ENCODE assay signal across 24 cellular contexts in the genomic region with DNA sequence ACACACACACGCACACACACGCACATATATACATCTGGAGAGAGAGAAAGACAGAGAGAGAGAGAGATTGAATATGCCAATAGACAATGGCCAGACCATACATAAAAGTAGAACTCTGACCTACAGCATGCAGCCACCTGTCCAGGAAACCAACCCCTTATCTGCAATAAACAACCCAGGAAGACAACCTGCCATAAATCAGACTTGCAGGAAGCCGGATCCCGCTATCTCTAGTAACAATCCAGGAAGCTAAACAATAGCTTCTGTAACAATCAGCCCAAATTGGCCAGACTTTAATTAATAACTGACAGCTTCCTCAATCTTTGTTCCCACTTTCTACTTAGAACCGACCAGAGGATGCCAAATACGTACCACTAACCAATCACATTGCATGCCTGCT.
"Had no signal": no experiment of that assay in that cellular context is flagged by ENCODE, and none has a peak within 500 bp of the region (broad histone marks: within the 10 kb centered on the region; RNA-seq: fewer than 3 reads in every experiment).

No MANE protein-coding gene starts in this region.

- DNase-seq: hypothalamus; islet precursor cell; left ventricle myocardium inferior; midbrain; mucosa of descending colon; naive thymus-derived CD4-positive, alpha-beta T cell; ovary; retina; right cardiac atrium; spleen; stimulated activated CD4-positive, alpha-beta T cell treated with anti-CD3 and anti-CD28 coated beads, Interleukin-4, amount 100 ng/mL, for 24 hours; stimulated activated naive CD4-positive, alpha-beta T cell treated with Interleukin-2 at 50 U/mL for 16 hours; stimulated activated naive CD8-positive, alpha-beta T cell treated with anti-CD3 and anti-CD28 coated beads, Interleukin-15, amount 100 ng/mL, for 72 hours; substantia nigra; uterus had no signal

- H3K27ac ChIP-seq: left ventricle myocardium inferior, ovary, skin epidermis, spleen, tibial nerve, uterus had no signal

- H3K4me3 ChIP-seq: left ventricle myocardium inferior, lung, mucosa of descending colon, ovary, skin epidermis, spleen, tibial nerve, uterus had no signal

- H3K4me3 Mint-ChIP-seq: memory B cell; naive thymus-derived CD4-positive, alpha-beta T cell; natural killer cell treated with Interleukin-12 subunit alpha and Interleukin-12 subunit beta and Interleukin-15 and Interleukin-18, amount 100 ng/mL, for 72 hours; stimulated activated memory B cell treated with anti-CD40 and anti-IgM and Interleukin-4, amounts not matched to agents 10 μg/mL and 1 μg/mL and 100 μg/mL, for 72 hours; stimulated activated naive CD8-positive, alpha-beta T cell treated with anti-CD3 and anti-CD28 coated beads, Interleukin-15, amount 100 ng/mL, for 72 hours; type B pancreatic cell had no signal

- H3K36me3 ChIP-seq: ovary, uterus had no signal

- H3K9me3 ChIP-seq: mucosa of descending colon, ovary, uterus had no signal

- ATAC-seq: mucosa of descending colon; naive thymus-derived CD4-positive, alpha-beta T cell; natural killer cell treated with Interleukin-12 subunit alpha and Interleukin-12 subunit beta and Interleukin-15 and Interleukin-18, amount 100 ng/mL, for 72 hours; right cardiac atrium; sciatic nerve; stimulated activated memory B cell treated with anti-CD40 and anti-IgM and Interleukin-4, amounts not matched to agents 10 μg/mL and 1 μg/mL and 100 μg/mL, for 72 hours; stimulated activated naive CD8-positive, alpha-beta T cell treated with anti-CD3 and anti-CD28 coated beads, Interleukin-15, amount 100 ng/mL, for 72 hours had no signal

- H3K36me3 Mint-ChIP-seq: memory B cell; natural killer cell treated with Interleukin-12 subunit alpha and Interleukin-12 subunit beta and Interleukin-15 and Interleukin-18, amount 100 ng/mL, for 72 hours; stimulated activated memory B cell treated with anti-CD40 and anti-IgM and Interleukin-4, amounts not matched to agents 10 μg/mL and 1 μg/mL and 100 μg/mL, for 72 hours; type B pancreatic cell had no signal

- H3K4me1 ChIP-seq: spleen had no signal

- H3K27ac Mint-ChIP-seq: memory B cell; naive thymus-derived CD4-positive, alpha-beta T cell; natural killer cell treated with Interleukin-12 subunit alpha and Interleukin-12 subunit beta and Interleukin-15 and Interleukin-18, amount 100 ng/mL, for 72 hours; progenitor cell of endocrine pancreas; stimulated activated memory B cell treated with anti-CD40 and anti-IgM and Interleukin-4, amounts not matched to agents 10 μg/mL and 1 μg/mL and 100 μg/mL, for 72 hours; stimulated activated naive CD8-positive, alpha-beta T cell treated with anti-CD3 and anti-CD28 coated beads, Interleukin-15, amount 100 ng/mL, for 72 hours; type B pancreatic cell had no signal

- H3K27me3 ChIP-seq: ovary, spleen, tibial nerve, uterus had no signal

- H3K4me1 Mint-ChIP-seq: memory B cell; stimulated activated memory B cell treated with anti-CD40 and anti-IgM and Interleukin-4, amounts not matched to agents 10 μg/mL and 1 μg/mL and 100 μg/mL, for 72 hours; stimulated activated naive CD8-positive, alpha-beta T cell treated with anti-CD3 and anti-CD28 coated beads, Interleukin-15, amount 100 ng/mL, for 72 hours had no signal

- H3K9me3 Mint-ChIP-seq: type B pancreatic cell had no signal
